ENCODE assay signal across 18 cellular contexts in the genomic region with DNA sequence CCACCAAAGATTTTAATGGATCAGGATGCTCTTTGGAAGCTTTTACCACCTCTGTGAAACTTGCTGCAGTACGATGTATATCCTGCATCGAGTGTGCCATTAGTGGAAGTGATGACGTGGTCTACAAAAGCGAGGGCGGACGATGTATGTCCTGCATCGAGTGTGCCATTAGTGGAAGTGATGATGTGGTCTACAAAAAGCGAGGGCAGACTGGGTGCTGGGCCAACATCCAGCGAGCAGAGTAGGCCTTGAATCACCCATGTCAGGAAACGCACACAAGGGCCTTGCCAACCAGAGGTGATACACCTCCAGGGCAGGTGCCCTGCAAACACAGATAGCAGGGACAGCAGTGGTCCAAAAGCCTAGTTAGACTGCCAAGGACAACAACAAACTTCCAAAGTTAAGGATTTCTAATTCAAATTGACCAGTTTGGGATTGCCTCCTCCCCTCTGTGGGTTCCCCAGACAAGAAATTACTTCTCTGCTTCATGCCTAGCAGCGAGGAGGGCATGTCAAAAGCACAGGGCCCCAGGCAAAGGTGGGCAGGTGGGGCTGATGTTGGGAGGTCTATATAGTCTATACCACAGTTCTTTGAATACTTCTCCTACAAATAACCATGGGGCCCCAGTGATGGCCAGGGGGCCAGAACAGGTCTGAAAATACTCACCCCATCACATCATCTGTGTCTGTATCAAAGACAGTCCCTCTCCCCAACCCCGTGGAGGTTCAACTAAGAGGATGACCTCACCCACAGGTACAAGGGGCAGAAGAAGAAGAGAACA.
DNase-seq lines count a peak whose midpoint lies in the region; ATAC-seq and TF ChIP-seq lines count a peak whose summit lies in the region.
"Had no signal": no experiment of that assay in that cellular context is flagged by ENCODE, and none has a peak within 500 bp of the region (broad histone marks: within the 10 kb centered on the region; RNA-seq: fewer than 3 reads in every experiment).

No MANE protein-coding gene starts in this region.

- peaks cover 15% of the 10 kb centered on the region for H3K27me3 Mint-ChIP-seq in glutamatergic neuron (ENCODE audit: unreplicated experiment)
- no peaks in the 10 kb centered on the region for H3K27me3 Mint-ChIP-seq in activated CD4-positive, alpha-beta memory T cell treated with anti-CD3 and anti-CD28 coated beads for 36 hours
- H3K27me3 Mint-ChIP-seq in stimulated activated naive CD8-positive, alpha-beta T cell treated with anti-CD3 and anti-CD28 coated beads, Interleukin-15, amount 100 ng/mL, for 72 hours = no peaks in the 10 kb centered on the region

- POLR2A ChIA-PET in activated CD4-positive, alpha-beta memory T cell treated with anti-CD3 and anti-CD28 coated beads for 36 hours (lab: Charles Lee) = no interaction called here

- DNase-seq in right atrium auricular region (ENCODE audit: low spot score) (peak; percentile 50), left cardiac atrium (no peak), glutamatergic neuron (no peak), sigmoid colon (peak; percentile 24), dermis blood vessel endothelial cell (no peak)
- no peak for DNase-seq in activated CD4-positive, alpha-beta memory T cell treated with anti-CD3 and anti-CD28 coated beads for 36 hours
- no peak for DNase-seq in stimulated activated naive CD8-positive, alpha-beta T cell treated with anti-CD3 and anti-CD28 coated beads, Interleukin-15, amount 100 ng/mL, for 72 hours
- DNase-seq: GOT3, Kasumi-1, NCI-H1694 treated with DMSO at 0.1 percent for 48 hours, NCI-H2081 treated with DMSO at 0.1 percent for 48 hours, NCI-H2171 treated with DMSO at 0.1 percent for 48 hours, NCI-H524 treated with DMSO at 0.1 percent for 48 hours, NCI-H82, Peyer's patch, SJCRH30 had no signal

- no peak for TF ChIP-seq EP300 in sigmoid colon (IDR thresholded peaks at IDR 0.05)

- peaks cover 19% of the 10 kb centered on the region for H3K9me3 Mint-ChIP-seq in glutamatergic neuron (ENCODE audit: unreplicated experiment)
- H3K9me3 Mint-ChIP-seq in activated CD4-positive, alpha-beta memory T cell treated with anti-CD3 and anti-CD28 coated beads for 36 hours = no peaks in the 10 kb centered on the region
- H3K9me3 Mint-ChIP-seq in stimulated activated naive CD8-positive, alpha-beta T cell treated with anti-CD3 and anti-CD28 coated beads, Interleukin-15, amount 100 ng/mL, for 72 hours = no peaks in the 10 kb centered on the region

- H3K4me3 Mint-ChIP-seq in glutamatergic neuron (ENCODE audit: unreplicated experiment) = peak overlapping the region; percentile 14
- H3K4me3 Mint-ChIP-seq in activated CD4-positive, alpha-beta memory T cell treated with anti-CD3 and anti-CD28 coated beads for 36 hours = no peak overlapping the region
- no peak overlapping the region for H3K4me3 Mint-ChIP-seq in stimulated activated naive CD8-positive, alpha-beta T cell treated with anti-CD3 and anti-CD28 coated beads, Interleukin-15, amount 100 ng/mL, for 72 hours

- CTCF ChIA-PET in activated CD4-positive, alpha-beta memory T cell treated with anti-CD3 and anti-CD28 coated beads for 36 hours (lab: Charles Lee) = no interaction called here

- ATAC-seq in left cardiac atrium = no peak
- no peak for ATAC-seq in stimulated activated naive CD8-positive, alpha-beta T cell treated with anti-CD3 and anti-CD28 coated beads, Interleukin-15, amount 100 ng/mL, for 72 hours
- ATAC-seq: HCT116 had no signal

- TF ChIP-seq POLR2A in sigmoid colon (IDR thresholded peaks at IDR 0.05) = no peak

- H3K36me3 ChIP-seq in right atrium auricular region = no peaks in the 10 kb centered on the region
- no peaks in the 10 kb centered on the region for H3K36me3 ChIP-seq in sigmoid colon
- H3K36me3 ChIP-seq: Peyer's patch, SJCRH30 had no signal

- H3K36me3 Mint-ChIP-seq in glutamatergic neuron (ENCODE audit: unreplicated experiment) = peaks cover 21% of the 10 kb centered on the region
- no peaks in the 10 kb centered on the region for H3K36me3 Mint-ChIP-seq in activated CD4-positive, alpha-beta memory T cell treated with anti-CD3 and anti-CD28 coated beads for 36 hours

- H3K27me3 ChIP-seq in right atrium auricular region (no peaks in the 10 kb centered on the region), sigmoid colon (no peaks in the 10 kb centered on the region)
- H3K27me3 ChIP-seq: Peyer's patch had no signal

- intact Hi-C loops in left cardiac atrium (cut with DNase I) (no loop called here), sigmoid colon (cut with DNase I) (no loop called here)
- intact Hi-C loops in activated CD4-positive, alpha-beta memory T cell treated with anti-CD3 and anti-CD28 coated beads for 36 hours (cut with micrococcal nuclease) = no loop called here

- peak overlapping the region; percentile 77 for H3K27ac Mint-ChIP-seq in glutamatergic neuron (ENCODE audit: unreplicated experiment)
- H3K27ac Mint-ChIP-seq in activated CD4-positive, alpha-beta memory T cell treated with anti-CD3 and anti-CD28 coated beads for 36 hours = no peak overlapping the region
- H3K27ac Mint-ChIP-seq in stimulated activated naive CD8-positive, alpha-beta T cell treated with anti-CD3 and anti-CD28 coated beads, Interleukin-15, amount 100 ng/mL, for 72 hours = no peak overlapping the region

- no peak for TF ChIP-seq CTCF in right atrium auricular region (IDR thresholded peaks at IDR 0.05)
- TF ChIP-seq CTCF in glutamatergic neuron (IDR thresholded peaks at IDR 0.05; ENCODE audit: partially characterized antibody, unreplicated experiment) = no peak
- no peak for TF ChIP-seq CTCF in sigmoid colon (IDR thresholded peaks at IDR 0.05)

- 90 to 91% methylated on average over 12 of the region's 12 CpGs for WGBS in sigmoid colon, 2 donors

- no peaks in the 10 kb centered on the region for H3K4me1 ChIP-seq in right atrium auricular region
- no peaks in the 10 kb centered on the region for H3K4me1 ChIP-seq in sigmoid colon
- H3K4me1 ChIP-seq: Peyer's patch, SJCRH30 had no signal

- H3K4me3 ChIP-seq in right atrium auricular region (no peak overlapping the region), sigmoid colon (no peak overlapping the region)
- H3K4me3 ChIP-seq: Peyer's patch, SJCRH30 had no signal

- no peaks in the 10 kb centered on the region for H3K9me3 ChIP-seq in right atrium auricular region
- H3K9me3 ChIP-seq in sigmoid colon = no peaks in the 10 kb centered on the region
- H3K9me3 ChIP-seq: Peyer's patch, SJCRH30 had no signal

- H3K4me1 Mint-ChIP-seq in glutamatergic neuron (ENCODE audit: low read depth, unreplicated experiment) = peaks cover 36% of the 10 kb centered on the region
- H3K4me1 Mint-ChIP-seq in activated CD4-positive, alpha-beta memory T cell treated with anti-CD3 and anti-CD28 coated beads for 36 hours (ENCODE audit: low read depth) = no peaks in the 10 kb centered on the region
- H3K4me1 Mint-ChIP-seq in stimulated activated naive CD8-positive, alpha-beta T cell treated with anti-CD3 and anti-CD28 coated beads, Interleukin-15, amount 100 ng/mL, for 72 hours = no peaks in the 10 kb centered on the region

- H3K27ac ChIP-seq in right atrium auricular region (no peak overlapping the region), sigmoid colon (no peak overlapping the region)
- H3K27ac ChIP-seq: C4-2B, Peyer's patch, SJCRH30 had no signal

Comparison
In these comparisons a context has a peak if more than half of its experiments do, and no peak if none do; other contexts are left out.
1. DNase-seq: peak in right atrium auricular region (single experiment) and sigmoid colon (single experiment); none in left cardiac atrium (single experiment), glutamatergic neuron (single experiment), activated CD4-positive, alpha-beta memory T cell treated with anti-CD3 and anti-CD28 coated beads for 36 hours (single experiment), dermis blood vessel endothelial cell (single experiment) and stimulated activated naive CD8-positive, alpha-beta T cell treated with anti-CD3 and anti-CD28 coated beads, Interleukin-15, amount 100 ng/mL, for 72 hours (0 of 2).